In genomic region chr2:138298120-138298814, GRCh38 we compare ENCODE assay signal across 14 cellular contexts.
DNase-seq lines count a peak whose midpoint lies in the region; ATAC-seq, FAIRE-seq and TF ChIP-seq lines count a peak whose summit lies in the region.
"Had no signal": no experiment of that assay in that cellular context is flagged by ENCODE, and none has a peak within 500 bp of the region (broad histone marks: within the 10 kb centered on the region; RNA-seq: fewer than 3 reads in every experiment).

No MANE protein-coding gene starts in this region.

- TF ChIP-seq CTCF in RWPE1 (conservative IDR thresholded peaks at IDR 0.05; ENCODE audit: low read depth), result no peak

- no peak overlapping the region for H3K27ac ChIP-seq in RWPE1
- H3K27ac ChIP-seq: transverse colon had no signal

- FAIRE-seq in GM19239 (lab: Jason Lieb, UNC), result peak; percentile 92
- FAIRE-seq: colon had no signal

- CTCF ChIA-PET in RWPE1 (lab: Yijun Ruan, JAX), result no interaction called here

- POLR2A ChIA-PET in RWPE1 (lab: Yijun Ruan, JAX; ENCODE audit: low non-redundant PET), result no interaction called here

- ATAC-seq in GM21723 (IDR thresholded peaks at IDR 0.05; ENCODE audit: unreplicated experiment) (peak; percentile 68), HG03097 (IDR thresholded peaks at IDR 0.05; ENCODE audit: low FRiP score, unreplicated experiment) (peak; percentile 84), HG03520 (IDR thresholded peaks at IDR 0.05; ENCODE audit: unreplicated experiment) (no peak)

- no peak for DNase-seq in GM19239 (ENCODE audit: insufficient read length, low spot score)
- peak; percentile 24 for DNase-seq in kidney tubule cell (ENCODE audit: low spot score)
- DNase-seq in cerebellar nuclear complex (lab: John Stamatoyannopoulos, UW), result no peak
- no peak for DNase-seq in RWPE1 (ENCODE audit: low spot score)
- DNase-seq in HuH-7.5 (ENCODE audit: low spot score), result no peak
- DNase-seq: IMR-90, NCI-H1417, NCI-H748 treated with DMSO at 0.1 percent for 48 hours, SIG-M5, transverse colon had no signal
